In the genomic region with DNA sequence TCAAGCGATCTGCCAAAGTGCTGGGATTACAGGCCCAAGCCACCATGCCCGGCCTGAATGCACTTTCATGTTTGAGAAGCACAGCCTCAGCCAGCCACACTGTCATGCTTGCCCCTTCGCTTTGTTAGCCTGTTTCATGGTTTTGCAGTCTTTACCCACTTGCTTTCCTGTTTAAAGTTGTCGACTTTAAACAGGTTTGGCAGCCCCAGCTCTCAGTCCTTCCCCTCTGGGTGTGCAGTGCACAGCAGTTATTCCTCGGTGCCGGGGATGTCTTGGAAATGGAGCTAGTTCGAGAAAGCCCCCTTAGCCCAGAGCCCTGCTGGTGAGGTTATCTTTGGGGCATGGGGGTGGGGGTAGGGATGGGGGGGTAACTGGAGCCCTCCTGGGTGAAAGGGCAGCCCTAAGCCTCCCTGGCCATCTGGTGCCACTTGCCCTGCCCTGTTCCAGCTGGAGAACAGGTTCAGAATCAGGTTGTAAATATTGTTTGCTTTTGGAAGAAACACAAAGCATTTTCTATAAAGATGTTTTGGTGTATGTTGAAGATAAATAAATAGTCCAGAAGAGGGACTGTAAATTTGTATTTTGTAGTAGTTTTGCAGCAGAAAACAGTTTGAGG, we compare ENCODE assay signal across 9 cellular contexts. TPM values are rescaled to one million over a fixed set of nuclear protein-coding genes. Genes with fewer than 3 reads are reported as not detected.
DNase-seq lines count a peak whose midpoint lies in the region; ATAC-seq and TF ChIP-seq lines count a peak whose summit lies in the region.
"Had no signal": no experiment of that assay in that cellular context is flagged by ENCODE, and none has a peak within 500 bp of the region (broad histone marks: within the 10 kb centered on the region; RNA-seq: fewer than 3 reads in every experiment).

No MANE protein-coding gene starts in this region.

- TF ChIP-seq POLR2A in erythroblast (IDR thresholded peaks at IDR 0.05; ENCODE audit: low read length) = no peak

- peaks cover 5% of the 10 kb centered on the region for H3F3A ChIP-seq in smooth muscle cell (ENCODE audit: low read depth)

- ATAC-seq in RWPE2 (ENCODE audit: low read depth) (no peak), GM18858 (IDR thresholded peaks at IDR 0.05; ENCODE audit: unreplicated experiment) (no peak)

- H3K9ac ChIP-seq in smooth muscle cell (ENCODE audit: low read depth) = no peak overlapping the region

- H2AFZ ChIP-seq in smooth muscle cell (ENCODE audit: low read depth) = no peak overlapping the region

- H3K36me3 ChIP-seq in RWPE2 (ENCODE audit: low read depth) (peaks cover 28% of the 10 kb centered on the region), esophagus (ENCODE audit: control insufficient read depth in 2 of 2, insufficient read depth in 2 of 2, low read length in 1 of 2) (peaks cover 0 to 15% of the 10 kb centered on the region in 2 donors), smooth muscle cell (ENCODE audit: low read depth) (no peaks in the 10 kb centered on the region)

- H3K27ac ChIP-seq in RWPE2 (ENCODE audit: poor library complexity, severe bottlenecking) (peak overlapping the region; percentile 100), esophagus (ENCODE audit: low read depth in 2 of 2, low read length in 1 of 2) (peak overlapping the region; percentile 79 to 86), smooth muscle cell (ENCODE audit: low read depth) (peak overlapping the region; percentile 38)

- H3K4me1 ChIP-seq in RWPE2 (ENCODE audit: insufficient read depth, poor library complexity, severe bottlenecking) (peaks cover 84% of the 10 kb centered on the region), esophagus (ENCODE audit: control insufficient read depth in 2 of 2, insufficient read depth in 2 of 2, low read length in 1 of 2) (peaks cover 19 to 50% of the 10 kb centered on the region in 2 donors), smooth muscle cell (ENCODE audit: low read depth) (peaks cover 49% of the 10 kb centered on the region)

- H3K9me3 ChIP-seq in RWPE2 (ENCODE audit: severe bottlenecking) = no peaks in the 10 kb centered on the region
- H3K9me3 ChIP-seq in esophagus (ENCODE audit: control insufficient read depth in 2 of 2, insufficient read depth in 1 of 2, low read depth in 1 of 2, low read length in 1 of 2) = no peaks in the 10 kb centered on the region
- H3K9me3 ChIP-seq in smooth muscle cell (replicated peaks; ENCODE audit: low read depth) = no peaks in the 10 kb centered on the region

- no peak overlapping the region for H3K4me2 ChIP-seq in smooth muscle cell

- H3K79me2 ChIP-seq in smooth muscle cell (ENCODE audit: low read depth) = peaks cover 79% of the 10 kb centered on the region

- H3K27me3 ChIP-seq in RWPE2 (ENCODE audit: insufficient read depth, poor library complexity, severe bottlenecking) = no peaks in the 10 kb centered on the region
- H3K27me3 ChIP-seq in esophagus (ENCODE audit: control insufficient read depth in 1 of 2, insufficient read depth in 2 of 2, low read length in 2 of 2) = no peaks in the 10 kb centered on the region
- no peaks in the 10 kb centered on the region for H3K27me3 ChIP-seq in smooth muscle cell (ENCODE audit: low read depth)

- H4K20me1 ChIP-seq in smooth muscle cell (ENCODE audit: low read depth) = peaks cover 76% of the 10 kb centered on the region

- H3K4me3 ChIP-seq in RWPE2 (ENCODE audit: severe bottlenecking) (no peak overlapping the region), esophagus (ENCODE audit: low read depth in 1 of 2, low read length in 2 of 2) (peak overlapping the region in 1 of 2 donors; percentile 23), smooth muscle cell (no peak overlapping the region)

- peak; percentile 22 for DNase-seq in DMS153 (lab: John Stamatoyannopoulos, UW)
- no peak for DNase-seq in DMS153 treated with DMSO at 0.1 percent for 48 hours (lab: John Stamatoyannopoulos, UW; ENCODE audit: unreplicated experiment)
- DNase-seq in RWPE2 (ENCODE audit: low spot score) = no peak
- DNase-seq in smooth muscle cell (lab: John Stamatoyannopoulos, UW; ENCODE audit: unreplicated experiment) = no peak
- no peak for DNase-seq in erythroblast (lab: John Stamatoyannopoulos, UW)
- no peak for DNase-seq in glomerular visceral epithelial cell (ENCODE audit: extremely low spot score)
- DNase-seq: NCI-H2227 treated with DMSO at 0.1 percent for 48 hours had no signal

- WGBS in esophagus, 2 donors = 40 to 45% methylated on average over 7 of the region's 7 CpGs
- 75% methylated on average over 7 of the region's 7 CpGs for WGBS in smooth muscle cell (ENCODE audit: low lambda C conversion rate)

- TF ChIP-seq CTCF in RWPE2 (IDR thresholded peaks at IDR 0.05; ENCODE audit: poor library complexity, severe bottlenecking) (no peak), smooth muscle cell (IDR thresholded peaks at IDR 0.05; ENCODE audit: borderline replicate concordance, insufficient read depth, poor library complexity, severe bottlenecking) (no peak)

RNA-seq across cellular contexts. Expression of a gene that starts 14.8 kb away (rescaled TPM):
- polyA plus RNA-seq in esophagus (10 to 100 TPM; 50.6 to 63.2 TPM), smooth muscle cell (46.3 and 82.5 TPM in 2 replicates)
- 39.8 and 42.7 TPM in 2 replicates for total RNA-seq in smooth muscle cell

Comparison
In these comparisons a context has a peak if more than half of its experiments do, and no peak if none do; other contexts are left out.
1. H3K27ac ChIP-seq: peak in every context shown above with its lines; median percentile 100 in RWPE2; 82 in esophagus; 38 in smooth muscle cell.